21 cellular contexts compared by ENCODE assay signal in the genomic region with DNA sequence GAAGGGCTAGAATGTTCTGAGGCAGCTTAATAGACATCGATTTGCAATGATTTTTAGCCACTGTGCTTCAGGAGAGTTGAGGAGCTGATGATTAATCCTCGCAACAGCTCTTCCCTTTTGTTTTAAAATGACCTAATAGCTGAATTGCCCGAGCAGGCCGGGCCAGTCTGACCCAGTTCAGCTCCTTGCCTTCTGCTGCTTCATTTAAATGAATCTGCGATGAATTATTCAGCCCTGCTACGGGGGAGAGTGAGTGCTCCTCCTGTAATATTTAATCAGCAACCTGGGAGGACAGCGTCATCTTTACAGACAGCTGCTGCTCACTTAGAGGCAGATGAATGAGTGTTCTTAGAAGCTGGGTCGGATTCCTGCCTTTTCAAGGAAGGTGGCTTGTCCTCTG.
DNase-seq lines count a peak whose midpoint lies in the region; ATAC-seq and TF ChIP-seq lines count a peak whose summit lies in the region.
"Had no signal": no experiment of that assay in that cellular context is flagged by ENCODE, and none has a peak within 500 bp of the region (broad histone marks: within the 10 kb centered on the region; RNA-seq: fewer than 3 reads in every experiment).

No MANE protein-coding gene starts in this region.

- no peak for TF ChIP-seq CTCF in epithelial cell of proximal tubule (conservative IDR thresholded peaks at IDR 0.05; ENCODE audit: low read depth, low read length)
- TF ChIP-seq CTCF in transverse colon (IDR thresholded peaks at IDR 0.05) = no peak

- H3K4me3 ChIP-seq in epithelial cell of proximal tubule (ENCODE audit: low read depth, low read length) (peak overlapping the region; percentile 20), transverse colon (no peak overlapping the region)
- H3K4me3 ChIP-seq: GM23338, right atrium auricular region, SJSA1, upper lobe of right lung had no signal

- H3K36me3 ChIP-seq in transverse colon = no peaks in the 10 kb centered on the region
- H3K36me3 ChIP-seq: brain microvascular endothelial cell, right atrium auricular region, SJSA1, upper lobe of right lung had no signal

- WGBS in transverse colon (ENCODE audit: low coverage in 1 of 2), 2 donors = 50 to 66% methylated on average over 2 to 8 of the region's 8 CpGs

- peak; percentile 71 for DNase-seq in NCI-H82 (lab: John Stamatoyannopoulos, UW)
- no peak for DNase-seq in NCI-H82 treated with DMSO at 0.1 percent for 48 hours (lab: John Stamatoyannopoulos, UW; ENCODE audit: unreplicated experiment)
- DNase-seq in NCI-H524 (lab: John Stamatoyannopoulos, UW) = peak; percentile 21 to 63
- peak; percentile 76 for DNase-seq in epithelial cell of proximal tubule (ENCODE audit: low read depth)
- no peak for DNase-seq in transverse colon
- no peak for DNase-seq in NOMO-1 (lab: John Stamatoyannopoulos, UW; ENCODE audit: unreplicated experiment in 2 of 2)
- DNase-seq: activated CD4-positive, alpha-beta T cell treated with anti-CD3 and anti-CD28 coated beads for 48 hours; brain microvascular endothelial cell; NCI-H1092; NCI-H2029; NCI-H510A treated with DMSO at 0.1 percent for 48 hours; occipital lobe; stimulated activated CD4-positive, alpha-beta T cell treated with anti-CD3 and anti-CD28 coated beads, Interleukin-12 subunit alpha, Interleukin-12 subunit beta, amount 100 ng/mL, for 4 hours; upper lobe of right lung had no signal

- H3K27me3 ChIP-seq in transverse colon = no peaks in the 10 kb centered on the region
- H3K27me3 ChIP-seq: brain microvascular endothelial cell, right atrium auricular region, SJSA1 had no signal

- ATAC-seq in HG03159 (IDR thresholded peaks at IDR 0.05; ENCODE audit: unreplicated experiment) (no peak), GM19035 (IDR thresholded peaks at IDR 0.05; ENCODE audit: unreplicated experiment) (no peak)
- ATAC-seq: activated T-helper 17 cell treated with anti-CD3 and anti-CD28 coated beads, Interleukin-2, amount 50 U/mL, for 72 hours; GM23338; upper lobe of right lung had no signal

- in situ Hi-C loops in transverse colon (cut with MboI; ENCODE audit: low pct_ligation_motif_present in 1 of 4, low pct_unique_long_range_greater_than_20kb in 1 of 4, low sequenced_read_pairs in 3 of 4) = no loop called here

- H3K4me1 ChIP-seq in transverse colon = no peaks in the 10 kb centered on the region
- H3K4me1 ChIP-seq: right atrium auricular region, SJSA1, upper lobe of right lung had no signal

- intact Hi-C loops in transverse colon (cut with DNase I; ENCODE audit: low total_unique reads) = no loop called here

- TF ChIP-seq EP300 in transverse colon (IDR thresholded peaks at IDR 0.05; ENCODE audit: low read depth) = no peak

- TF ChIP-seq POLR2A in transverse colon (IDR thresholded peaks at IDR 0.05) = no peak

- H3K27ac ChIP-seq in transverse colon = no peak overlapping the region
- H3K27ac ChIP-seq: brain microvascular endothelial cell, KMS-11, right atrium auricular region, SJSA1, upper lobe of right lung had no signal

- no peaks in the 10 kb centered on the region for H3K9me3 ChIP-seq in transverse colon
- H3K9me3 ChIP-seq: right atrium auricular region, SJSA1, upper lobe of right lung had no signal

Comparison
In these comparisons a context has a peak if more than half of its experiments do, and no peak if none do; other contexts are left out.
1. DNase-seq: peak in NCI-H82 (single experiment), NCI-H524 (2 of 2) and epithelial cell of proximal tubule (single experiment); none in NCI-H82 treated with DMSO at 0.1 percent for 48 hours (single experiment), transverse colon (single experiment) and NOMO-1 (0 of 2).